ENCODE assay signal across 1 cellular context in the genomic region with DNA sequence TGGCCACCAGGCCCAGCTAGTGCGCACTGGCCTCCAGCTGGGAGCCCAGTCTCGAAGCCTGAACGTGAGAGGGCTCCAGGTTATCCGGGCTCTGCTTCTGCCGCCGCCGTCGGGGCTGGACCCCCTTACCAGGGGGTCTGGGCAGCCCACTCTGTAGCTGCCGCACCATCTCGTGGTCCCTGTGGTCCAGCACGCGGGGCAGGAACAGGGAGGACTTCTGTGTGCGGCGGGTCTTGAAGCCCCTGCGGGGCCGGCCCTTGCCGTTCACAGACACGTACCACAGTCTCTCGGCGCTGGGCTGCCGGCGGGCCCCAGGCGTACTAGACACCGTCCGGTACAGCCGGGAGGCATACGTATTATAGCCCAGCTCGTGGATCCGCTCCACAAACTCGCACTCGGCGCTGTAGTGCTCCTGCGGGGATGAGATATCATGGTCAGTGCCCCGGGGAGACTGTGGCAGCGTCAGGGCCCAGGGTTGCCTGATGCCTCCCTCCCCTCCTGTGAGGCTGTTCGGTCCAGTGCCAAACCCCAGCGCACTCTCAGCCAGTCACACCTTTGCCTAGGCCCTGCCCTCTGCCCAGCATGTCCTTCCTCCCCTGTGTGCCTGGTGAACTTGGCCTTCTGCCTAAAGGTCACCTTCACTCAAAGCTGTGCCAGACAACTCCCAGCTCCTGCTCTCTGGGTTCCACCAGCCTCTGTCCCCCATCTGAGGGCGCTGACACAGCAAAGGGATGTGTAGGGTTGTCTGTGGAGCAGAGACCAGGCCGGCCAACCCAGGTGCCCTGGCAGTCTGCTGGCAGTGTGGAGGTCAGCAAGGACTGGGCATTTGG.
TF ChIP-seq lines count a peak whose summit lies in the region.

No MANE protein-coding gene starts in this region.

TF ChIP-seq in H1, 55 proteins besides CTCF, POLR2A, EP300 and RAD21:
- TF ChIP-seq, protein P1, sequence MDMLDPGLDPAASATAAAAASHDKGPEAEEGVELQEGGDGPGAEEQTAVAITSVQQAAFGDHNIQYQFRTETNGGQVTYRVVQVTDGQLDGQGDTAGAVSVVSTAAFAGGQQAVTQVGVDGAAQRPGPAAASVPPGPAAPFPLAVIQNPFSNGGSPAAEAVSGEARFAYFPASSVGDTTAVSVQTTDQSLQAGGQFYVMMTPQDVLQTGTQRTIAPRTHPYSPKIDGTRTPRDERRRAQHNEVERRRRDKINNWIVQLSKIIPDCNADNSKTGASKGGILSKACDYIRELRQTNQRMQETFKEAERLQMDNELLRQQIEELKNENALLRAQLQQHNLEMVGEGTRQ (IDR thresholded peaks at IDR 0.05; ENCODE audit: low read length) = no peak
- TF ChIP-seq CBX8 (IDR thresholded peaks at IDR 0.05; ENCODE audit: borderline replicate concordance, low read depth, low read length) (no peak), MAFK (IDR thresholded peaks at IDR 0.05; ENCODE audit: low read depth, low read length) (no peak), KDM4A (IDR thresholded peaks at IDR 0.05; ENCODE audit: low read depth, low read length, severe bottlenecking) (no peak), SRF (IDR thresholded peaks at IDR 0.05; ENCODE audit: low read depth, low read length) (no peak), GTF2F1 (IDR thresholded peaks at IDR 0.05; ENCODE audit: borderline replicate concordance, low read depth, low read length) (no peak), SP1 (IDR thresholded peaks at IDR 0.05; ENCODE audit: low read depth, low read length) (no peak), SAP30 (IDR thresholded peaks at IDR 0.05; ENCODE audit: insufficient read depth, insufficient replicate concordance, low read length) (no peak), HDAC2 (IDR thresholded peaks at IDR 0.05; ENCODE audit: borderline replicate concordance in 1 of 2, low read depth in 2 of 2, low read length in 2 of 2) (no peak), JUN (IDR thresholded peaks at IDR 0.05; ENCODE audit: low read depth, low read length) (no peak), HDAC6 (IDR thresholded peaks at IDR 0.05; ENCODE audit: low read depth, low read length) (no peak), EGR1 (IDR thresholded peaks at IDR 0.05; ENCODE audit: borderline replicate concordance, low read depth, low read length) (no peak)
- TF ChIP-seq, protein P2, sequence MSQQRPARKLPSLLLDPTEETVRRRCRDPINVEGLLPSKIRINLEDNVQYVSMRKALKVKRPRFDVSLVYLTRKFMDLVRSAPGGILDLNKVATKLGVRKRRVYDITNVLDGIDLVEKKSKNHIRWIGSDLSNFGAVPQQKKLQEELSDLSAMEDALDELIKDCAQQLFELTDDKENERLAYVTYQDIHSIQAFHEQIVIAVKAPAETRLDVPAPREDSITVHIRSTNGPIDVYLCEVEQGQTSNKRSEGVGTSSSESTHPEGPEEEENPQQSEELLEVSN (IDR thresholded peaks at IDR 0.05) = no peak
